8 cellular contexts compared by ENCODE assay signal in genomic region chrX:47129157-47129878, GRCh38. TPM values are rescaled to one million over a fixed set of nuclear protein-coding genes. Genes with fewer than 3 reads are reported as not detected.
A peak's percentile ranks its signal among the peaks of the same experiment; 100 is the strongest.
DNase-seq lines count a peak whose midpoint lies in the region; ATAC-seq and TF ChIP-seq lines count a peak whose summit lies in the region.

No MANE protein-coding gene starts in this region.

- intact Hi-C loops in Panc1 (cut with micrococcal nuclease; ENCODE audit: unreplicated experiment) = no loop called here

- H3K9me3 ChIP-seq in Panc1 (ENCODE audit: control insufficient read depth, insufficient read depth, low read depth, low read length) = no peaks in the 10 kb centered on the region

- ATAC-seq in GM21786 (IDR thresholded peaks at IDR 0.05; ENCODE audit: unreplicated experiment) (peak; percentile 97), Panc1 (peak; percentile 99), naive B cell (ENCODE audit: low read depth in 2 of 2) (peak; percentile 96 to 97)
- ATAC-seq in stimulated activated effector memory CD8-positive, alpha-beta T cell treated with anti-CD3 and anti-CD28 coated beads, Interleukin-12 subunit alpha, Interleukin-12 subunit beta, amount 100 ng/mL, for 72 hours = peak; percentile 99

- H3K4me2 ChIP-seq in KMS-11 = no peak overlapping the region; the same call in 1 of the 2 replicates

- peaks cover 0 to 3% (median 0%) of the 10 kb centered on the region in 7 donors for H3K9me3 Mint-ChIP-seq in naive B cell
- H3K9me3 Mint-ChIP-seq in stimulated activated effector memory CD8-positive, alpha-beta T cell treated with anti-CD3 and anti-CD28 coated beads, Interleukin-12 subunit alpha, Interleukin-12 subunit beta, amount 100 ng/mL, for 72 hours = no peaks in the 10 kb centered on the region

- H3K36me3 Mint-ChIP-seq in naive B cell = no peaks in the 10 kb centered on the region
- no peaks in the 10 kb centered on the region for H3K36me3 Mint-ChIP-seq in stimulated activated effector memory CD8-positive, alpha-beta T cell treated with anti-CD3 and anti-CD28 coated beads, Interleukin-12 subunit alpha, Interleukin-12 subunit beta, amount 100 ng/mL, for 72 hours

- no peaks in the 10 kb centered on the region for H4K20me1 ChIP-seq in KMS-11 (ENCODE audit: insufficient read depth)

- H3K79me2 ChIP-seq in KMS-11 (ENCODE audit: insufficient read depth, low read depth) = no peaks in the 10 kb centered on the region

- H3K4me3 ChIP-seq in KMS-11 (IDR thresholded peaks at IDR 0.05; ENCODE audit: insufficient read depth, low read depth, low read length) (no peak overlapping the region), Panc1 (ENCODE audit: low read depth in 2 of 2, low read length in 2 of 2) (peak overlapping the region; percentile 69 to 83)

- 0 out of 2 replicates have a peak overlapping the region, but pooled peaks have one; percentile 35 for H3K27ac ChIP-seq in KMS-11
- H3K27ac ChIP-seq in Panc1 (ENCODE audit: low read length) = peak overlapping the region; percentile 75

- in situ Hi-C loops in Panc1 (cut with HindIII; ENCODE audit: low pct_unique_long_range_greater_than_20kb, low sequenced_read_pairs) = no loop called here

- H3K4me1 ChIP-seq in KMS-11 (ENCODE audit: low read depth, poor library complexity, severe bottlenecking) (peaks cover 3% of the 10 kb centered on the region), Panc1 (ENCODE audit: control insufficient read depth, insufficient read depth, low read length) (no peaks in the 10 kb centered on the region)

- H3K27me3 ChIP-seq in KMS-11 (ENCODE audit: insufficient read depth, low read depth) (no peaks in the 10 kb centered on the region), Panc1 (ENCODE audit: control insufficient read depth, insufficient read depth, low read length) (no peaks in the 10 kb centered on the region)

- H3K4me3 Mint-ChIP-seq in naive B cell = peak overlapping the region; percentile 90 to 99 (median 98)
- peak overlapping the region; percentile 84 for H3K4me3 Mint-ChIP-seq in stimulated activated effector memory CD8-positive, alpha-beta T cell treated with anti-CD3 and anti-CD28 coated beads, Interleukin-12 subunit alpha, Interleukin-12 subunit beta, amount 100 ng/mL, for 72 hours

- no TSS peak for BruUV-seq in Panc1 (replicated peaks; lab: Mats Ljungman, UMichigan)

- TF ChIP-seq CTCF in KMS-11 (conservative IDR thresholded peaks at IDR 0.05; ENCODE audit: low read depth, low read length) (no peak), Panc1 (IDR thresholded peaks at IDR 0.05) (no peak)

- H3K27me3 Mint-ChIP-seq in naive B cell = no peaks in the 10 kb centered on the region

- H3K9ac ChIP-seq in KMS-11 = peak overlapping the region; percentile 46; the same call in 1 of the 2 replicates

- peak; percentile 78 for DNase-seq in DMS79 treated with DMSO at 0.1 percent for 48 hours (lab: John Stamatoyannopoulos, UW)
- DNase-seq in Panc1 (ENCODE audit: low read depth, low spot score) = peak; percentile 93
- peak; percentile 71 for DNase-seq in activated T-helper 1 cell treated with Interleukin-2 at 50 U/mL for 16 hours (ENCODE audit: low read depth)
- peak; percentile 96 for DNase-seq in fibroblast of gingiva (ENCODE audit: low read depth)
- peak; percentile 90 for DNase-seq in naive B cell
- peak; percentile 78 to 92 for DNase-seq in stimulated activated effector memory CD8-positive, alpha-beta T cell treated with anti-CD3 and anti-CD28 coated beads, Interleukin-12 subunit alpha, Interleukin-12 subunit beta, amount 100 ng/mL, for 72 hours (ENCODE audit: low spot score in 2 of 2)

- POLR2A ChIA-PET in Panc1 (lab: Charles Lee) = interaction anchor here (0.6 to 0.7 kb wide), 2 partner anchors 142 to 495 kb away, joined by 3 read pairs; no protein-coding TSS in a partner anchor

- peak overlapping the region; percentile 94; the same call in 1 of the 2 replicates for H2AFZ ChIP-seq in KMS-11 (ENCODE audit: low read depth)

- peaks cover 0 to 4% (median 0%) of the 10 kb centered on the region in 3 donors for H3K4me1 Mint-ChIP-seq in naive B cell
- no peaks in the 10 kb centered on the region for H3K4me1 Mint-ChIP-seq in stimulated activated effector memory CD8-positive, alpha-beta T cell treated with anti-CD3 and anti-CD28 coated beads, Interleukin-12 subunit alpha, Interleukin-12 subunit beta, amount 100 ng/mL, for 72 hours

- CTCF ChIA-PET in Panc1 (lab: Charles Lee) = no interaction called here

- no peaks in the 10 kb centered on the region for H3K36me3 ChIP-seq in KMS-11 (ENCODE audit: insufficient read depth)
- H3K36me3 ChIP-seq in Panc1 (ENCODE audit: control insufficient read depth, insufficient read depth, low read length) = no peaks in the 10 kb centered on the region

- H3K27ac Mint-ChIP-seq in naive B cell = peak overlapping the region; percentile 75 to 99 (median 92)
- peak overlapping the region; percentile 91 for H3K27ac Mint-ChIP-seq in stimulated activated effector memory CD8-positive, alpha-beta T cell treated with anti-CD3 and anti-CD28 coated beads, Interleukin-12 subunit alpha, Interleukin-12 subunit beta, amount 100 ng/mL, for 72 hours

RNA-seq across cellular contexts. Expression of gene NDUFB11, which starts 15.2 kb away (rescaled TPM):
- 109 TPM for total RNA-seq in Panc1 (2021; ENCODE audit: unreplicated experiment)
- 151 TPM for polyA plus RNA-seq in Panc1 (2012; ENCODE audit: insufficient read length)
- polyA plus RNA-seq in naive B cell (ENCODE audit: low read depth in 6 of 6) = 100 to 1,000 TPM; 135 to 163 (median 144) TPM

RNA-seq across cellular contexts. Expression of gene RBM10, which starts 15.7 kb away (rescaled TPM):
- total RNA-seq in Panc1 (2021; ENCODE audit: unreplicated experiment) = 47.1 TPM
- polyA plus RNA-seq in Panc1 (2012; ENCODE audit: insufficient read length) = 58.6 TPM
- 10 to 100 TPM; 11.4 to 33.9 (median 22.1) TPM for polyA plus RNA-seq in naive B cell (ENCODE audit: low read depth in 6 of 6)

RNA-seq across cellular contexts. Expression of gene RGN, which starts 51.1 kb away (rescaled TPM):
- 3.4 TPM for total RNA-seq in Panc1 (2021; ENCODE audit: unreplicated experiment)
- 4.1 TPM for polyA plus RNA-seq in Panc1 (2012; ENCODE audit: insufficient read length)
- not detected for polyA plus RNA-seq in naive B cell (ENCODE audit: low read depth in 6 of 6)
